ENCODE assay signal across 1 cellular context in genomic region chr6:169723200-169723909, GRCh38.
TF ChIP-seq lines count a peak whose summit lies in the region.

No MANE protein-coding gene starts in this region.

TF ChIP-seq in K562, 482 proteins besides CTCF, POLR2A, EP300 and RAD21 (continued from another document and continues in another):
- TF ChIP-seq MGA (IDR thresholded peaks at IDR 0.05): no peak
- peak; percentile 80; the same call in 1 of the 2 replicates for TF ChIP-seq THRB (CRISPR knock-in tag; conservative IDR thresholded peaks at IDR 0.05)
- TF ChIP-seq SETDB1 (IDR thresholded peaks at IDR 0.05; ENCODE audit: low read length): no peak
- TF ChIP-seq ZNF24 (IDR thresholded peaks at IDR 0.05): no peak; the same call in 1 of the 2 replicates
- no peak for TF ChIP-seq SMARCC2 (IDR thresholded peaks at IDR 0.05; ENCODE audit: low read depth)
- no peak for TF ChIP-seq ZNF41 (CRISPR knock-in tag; conservative IDR thresholded peaks at IDR 0.05)
- TF ChIP-seq MIER1 (IDR thresholded peaks at IDR 0.05; ENCODE audit: low read depth): peak; percentile 64
- no peak for TF ChIP-seq ZNF436 (CRISPR knock-in tag; IDR thresholded peaks at IDR 0.05)
- 0 out of 2 replicates have a peak, but pooled peaks have one; percentile 82 for TF ChIP-seq HDAC6 (IDR thresholded peaks at IDR 0.05; ENCODE audit: low read depth, low read length)
- no peak for TF ChIP-seq FOXA1 (IDR thresholded peaks at IDR 0.05; ENCODE audit: borderline replicate concordance)
- peak in 1 of 2 experiments; percentile 30; a peak in 1 of 4 replicates for TF ChIP-seq ARNT (IDR thresholded peaks at IDR 0.05)
- no peak for TF ChIP-seq BRCA1 (IDR thresholded peaks at IDR 0.05)
- TF ChIP-seq BRCA1 (CRISPR knock-in tag; IDR thresholded peaks at IDR 0.05): no peak
- TF ChIP-seq JUNB (CRISPR knock-in tag; conservative IDR thresholded peaks at IDR 0.05): no peak
- TF ChIP-seq NRF1 (conservative IDR thresholded peaks at IDR 0.05 in 1 of 2, IDR thresholded peaks at IDR 0.05 in 1 of 2): peak; percentile 47 to 50; a peak in 3 of 4 replicates
- no peak for TF ChIP-seq STAT5B (CRISPR knock-in tag; IDR thresholded peaks at IDR 0.05)
- no peak for TF ChIP-seq MLX (CRISPR knock-in tag; conservative IDR thresholded peaks at IDR 0.05)
- no peak for TF ChIP-seq ZNF586 (CRISPR knock-in tag; conservative IDR thresholded peaks at IDR 0.05)
- no peak for TF ChIP-seq RBM34 (IDR thresholded peaks at IDR 0.05; ENCODE audit: borderline replicate concordance, insufficient read depth, low read length)
- TF ChIP-seq SAFB (IDR thresholded peaks at IDR 0.05; ENCODE audit: borderline replicate concordance, low read depth, low read length): peak; percentile 54; the same call in 1 of the 2 replicates
- no peak for TF ChIP-seq EWSR1 (IDR thresholded peaks at IDR 0.05; ENCODE audit: borderline replicate concordance, low read depth, partially characterized antibody)
- no peak for TF ChIP-seq NFATC3 (IDR thresholded peaks at IDR 0.05)
- no peak for TF ChIP-seq TCF3 (CRISPR knock-in tag; IDR thresholded peaks at IDR 0.05)
- TF ChIP-seq HMGXB4 (CRISPR knock-in tag; IDR thresholded peaks at IDR 0.05): no peak
- no peak for TF ChIP-seq ZNF512 (tag; IDR thresholded peaks at IDR 0.05)
- TF ChIP-seq RNF219 (CRISPR knock-in tag; IDR thresholded peaks at IDR 0.05): no peak
- TF ChIP-seq PREB (CRISPR knock-in tag; IDR thresholded peaks at IDR 0.05): 0 out of 2 replicates have a peak, but pooled peaks have one; percentile 88
- peak; percentile 69; the same call in 1 of the 2 replicates for TF ChIP-seq ZNF12 (CRISPR knock-in tag; IDR thresholded peaks at IDR 0.05)
- TF ChIP-seq MAFK (IDR thresholded peaks at IDR 0.05; ENCODE audit: low read length): no peak
- no peak for TF ChIP-seq SLC30A9 (CRISPR knock-in tag; IDR thresholded peaks at IDR 0.05)
- TF ChIP-seq SIX5 (IDR thresholded peaks at IDR 0.05; ENCODE audit: borderline replicate concordance in 1 of 2, insufficient read depth in 1 of 2, low read depth in 1 of 2, low read length in 2 of 2): no peak
- peak; percentile 33 for TF ChIP-seq ZFP36 (IDR thresholded peaks at IDR 0.05; ENCODE audit: low read depth, low read length, partially characterized antibody)
- TF ChIP-seq ZBTB33 (CRISPR knock-in tag; IDR thresholded peaks at IDR 0.05): no peak
